Comparison of ENCODE assay signal across 22 cellular contexts in the genomic region with DNA sequence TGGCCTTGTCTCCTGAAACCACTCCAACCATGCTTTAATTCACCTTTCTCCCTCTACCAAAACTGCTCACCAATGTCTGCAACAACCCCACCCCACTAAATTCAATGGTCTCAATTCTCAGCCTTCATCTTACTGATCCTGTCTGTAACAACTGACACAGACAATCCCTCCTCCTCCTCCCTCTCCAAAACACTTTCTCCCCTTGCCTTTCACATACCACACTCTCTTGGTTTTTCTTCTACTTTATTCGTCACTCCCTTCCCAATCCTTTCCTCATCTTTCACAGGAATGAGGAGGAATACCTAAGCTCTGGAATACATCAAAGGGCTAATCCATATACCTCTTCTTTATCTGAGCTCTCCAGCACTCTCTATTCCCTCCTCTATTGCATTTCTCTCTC.
DNase-seq lines count a peak whose midpoint lies in the region; ATAC-seq, FAIRE-seq and TF ChIP-seq lines count a peak whose summit lies in the region.
"Had no signal": no experiment of that assay in that cellular context is flagged by ENCODE, and none has a peak within 500 bp of the region (broad histone marks: within the 10 kb centered on the region; RNA-seq: fewer than 3 reads in every experiment).

No MANE protein-coding gene starts in this region.

- 79% methylated on average over 1 of the region's 1 CpG for WGBS in A549 (ENCODE audit: missing lambda C conversion rate)

- TF ChIP-seq RAD21 in A549 (conservative IDR thresholded peaks at IDR 0.05 in 1 of 2, IDR thresholded peaks at IDR 0.05 in 1 of 2), result no peak

- POLR2A ChIA-PET in A549 (lab: Yijun Ruan, JAX), result no interaction called here
- POLR2A ChIA-PET in CD8-positive, alpha-beta T cell (lab: Charles Lee), result no interaction called here

- peak overlapping the region; percentile 48 to 51; a peak in 4 of 6 replicates for H3K27ac ChIP-seq in A549
- no peak overlapping the region for H3K27ac ChIP-seq in CD8-positive, alpha-beta T cell (ENCODE audit: low read depth, low read length)
- H3K27ac ChIP-seq: brain microvascular endothelial cell, KMS-11 had no signal

- no peaks in the 10 kb centered on the region for H3K27me3 Mint-ChIP-seq in CD8-positive, alpha-beta T cell (ENCODE audit: low read depth)
- H3K27me3 Mint-ChIP-seq in activated naive CD8-positive, alpha-beta T cell, result no peaks in the 10 kb centered on the region
- H3K27me3 Mint-ChIP-seq in mesothelial cell of epicardium (ENCODE audit: low read depth), result no peaks in the 10 kb centered on the region

- H3K4me3 ChIP-seq in A549, result no peak overlapping the region
- no peak overlapping the region for H3K4me3 ChIP-seq in CD8-positive, alpha-beta T cell (ENCODE audit: low read depth, low read length)
- H3K4me3 ChIP-seq: gastroesophageal sphincter, mucosa of descending colon had no signal

- H3K9me3 Mint-ChIP-seq in CD8-positive, alpha-beta T cell, result no peaks in the 10 kb centered on the region
- H3K9me3 Mint-ChIP-seq in activated naive CD8-positive, alpha-beta T cell (ENCODE audit: low read depth), result no peaks in the 10 kb centered on the region
- H3K9me3 Mint-ChIP-seq in mesothelial cell of epicardium, result no peaks in the 10 kb centered on the region
- H3K9me3 Mint-ChIP-seq: T-helper 1 cell treated with Interleukin-12 subunit alpha and Interleukin-12 subunit beta and Interleukin-4 antibody, amounts not matched to agents 30 μg/mL and 1 μg/mL, for 36 hours had no signal

- peaks cover 15% of the 10 kb centered on the region for H3K36me3 ChIP-seq in CD8-positive, alpha-beta T cell (ENCODE audit: insufficient read depth, low read length)

- no peak for TF ChIP-seq EP300 in A549 (IDR thresholded peaks at IDR 0.05)

- no peaks in the 10 kb centered on the region for H3K9me3 ChIP-seq in A549
- H3K9me3 ChIP-seq in CD8-positive, alpha-beta T cell (ENCODE audit: low read length), result no peaks in the 10 kb centered on the region
- H3K9me3 ChIP-seq: gastroesophageal sphincter, mucosa of descending colon had no signal

- peaks cover 19% of the 10 kb centered on the region for H3K4me1 Mint-ChIP-seq in CD8-positive, alpha-beta T cell (ENCODE audit: low read depth)
- peaks cover 17% of the 10 kb centered on the region for H3K4me1 Mint-ChIP-seq in activated naive CD8-positive, alpha-beta T cell (ENCODE audit: low read depth)
- H3K4me1 Mint-ChIP-seq in mesothelial cell of epicardium, result peaks cover 16% of the 10 kb centered on the region

- ATAC-seq in A549, result no peak
- ATAC-seq in CD8-positive, alpha-beta T cell, result no peak
- ATAC-seq: gastroesophageal sphincter, left colon, mucosa of descending colon, Right ventricle myocardium inferior had no signal

- TF ChIP-seq CTCF in A549 (IDR thresholded peaks at IDR 0.05) (no peak), mesothelial cell of epicardium (IDR thresholded peaks at IDR 0.05; ENCODE audit: unreplicated experiment) (no peak)
- no peak for TF ChIP-seq CTCF in CD8-positive, alpha-beta T cell (IDR thresholded peaks at IDR 0.05)

- H3K27me3 ChIP-seq in CD8-positive, alpha-beta T cell (ENCODE audit: insufficient read depth, low read length), result no peaks in the 10 kb centered on the region
- H3K27me3 ChIP-seq: brain microvascular endothelial cell, gastroesophageal sphincter had no signal

- H3K27ac Mint-ChIP-seq in CD8-positive, alpha-beta T cell, result peak overlapping the region; percentile 82
- peak overlapping the region; percentile 56 for H3K27ac Mint-ChIP-seq in activated naive CD8-positive, alpha-beta T cell
- peak overlapping the region; percentile 87 for H3K27ac Mint-ChIP-seq in mesothelial cell of epicardium
- H3K27ac Mint-ChIP-seq: T-helper 1 cell treated with Interleukin-12 subunit alpha and Interleukin-12 subunit beta and Interleukin-4 antibody, amounts not matched to agents 30 μg/mL and 1 μg/mL, for 36 hours had no signal

- DNase-seq in A549 (ENCODE audit: low read depth in 1 of 2, low spot score in 1 of 2), result no peak
- DNase-seq in CD8-positive, alpha-beta T cell, result no peak
- no peak for DNase-seq in mesothelial cell of epicardium (ENCODE audit: low spot score in 2 of 2, unreplicated experiment in 2 of 2)
- DNase-seq in stimulated activated CD4-positive, alpha-beta T cell treated with anti-CD3 and anti-CD28 coated beads, Interleukin-15, amount 100 ng/mL, for 24 hours, result no peak
- DNase-seq in epidermal melanocyte (ENCODE audit: insufficient read length, low spot score), result no peak
- no peak for DNase-seq in activated gamma-delta T cell (lab: John Stamatoyannopoulos, UW)
- no peak for DNase-seq in retina
- DNase-seq: activated CD8-positive, alpha-beta memory T cell treated with anti-CD3 and anti-CD28 coated beads, Interleukin-2, amount 50 U/mL, for 48 hours; brain microvascular endothelial cell; erythroblast; HCEC 1CT; left colon; mucosa of descending colon; NCI-H1048; NCI-H2081 treated with DMSO at 0.1 percent for 48 hours; NCI-H510A; stimulated activated CD4-positive, alpha-beta T cell treated with anti-CD3 and anti-CD28 coated beads, Interleukin-4, amount 100 ng/mL, for 1 hour had no signal

- TF ChIP-seq POLR2A in A549 (IDR thresholded peaks at IDR 0.05; ENCODE audit: low read length), result no peak

- peaks cover 71% of the 10 kb centered on the region for H3K36me3 Mint-ChIP-seq in CD8-positive, alpha-beta T cell
- peaks cover 4% of the 10 kb centered on the region for H3K36me3 Mint-ChIP-seq in activated naive CD8-positive, alpha-beta T cell
- H3K36me3 Mint-ChIP-seq in mesothelial cell of epicardium, result peaks cover 36% of the 10 kb centered on the region

- intact Hi-C loops in CD8-positive, alpha-beta T cell (cut with DNase I, micrococcal nuclease), result loop anchor here in 1 of 2 experiments (5.0 kb wide), 1 partner anchor 148 kb away; no protein-coding TSS in a partner anchor

- peak overlapping the region; percentile 61 for H3K4me2 ChIP-seq in A549
- H3K4me2 ChIP-seq: KMS-11 had no signal

- peaks cover 56% of the 10 kb centered on the region for H3K4me1 ChIP-seq in A549
- H3K4me1 ChIP-seq in CD8-positive, alpha-beta T cell (ENCODE audit: insufficient read depth, low read length), result no peaks in the 10 kb centered on the region

- FAIRE-seq in A549 (lab: Jason Lieb, UNC), result peak; percentile 63

- CTCF ChIA-PET in A549 (lab: Yijun Ruan, JAX), result interaction anchor here (5.2 to 12.2 kb wide), 2 partner anchors 19 to 129 kb away, joined by 28 to 183 read pairs; a partner anchor contains a TSS
- CTCF ChIA-PET in CD8-positive, alpha-beta T cell (lab: Charles Lee), result no interaction called here

- no peak overlapping the region for H3K4me3 Mint-ChIP-seq in CD8-positive, alpha-beta T cell
- no peak overlapping the region for H3K4me3 Mint-ChIP-seq in activated naive CD8-positive, alpha-beta T cell
- H3K4me3 Mint-ChIP-seq in mesothelial cell of epicardium, result no peak overlapping the region
- H3K4me3 Mint-ChIP-seq: T-helper 1 cell treated with Interleukin-12 subunit alpha and Interleukin-12 subunit beta and Interleukin-4 antibody, amounts not matched to agents 30 μg/mL and 1 μg/mL, for 36 hours had no signal

TF ChIP-seq in A549, 52 proteins besides CTCF, POLR2A, EP300 and RAD21:
- no peak for TF ChIP-seq MAZ (IDR thresholded peaks at IDR 0.05; ENCODE audit: borderline replicate concordance, low read depth, low read length)
- TF ChIP-seq ZNF302 (CRISPR knock-in tag; IDR thresholded peaks at IDR 0.05), result no peak
- TF ChIP-seq POLR2AphosphoS2 (conservative IDR thresholded peaks at IDR 0.05; ENCODE audit: low read length), result no peak
- TF ChIP-seq JUNB (IDR thresholded peaks at IDR 0.05), result no peak
- TF ChIP-seq, protein P1, sequence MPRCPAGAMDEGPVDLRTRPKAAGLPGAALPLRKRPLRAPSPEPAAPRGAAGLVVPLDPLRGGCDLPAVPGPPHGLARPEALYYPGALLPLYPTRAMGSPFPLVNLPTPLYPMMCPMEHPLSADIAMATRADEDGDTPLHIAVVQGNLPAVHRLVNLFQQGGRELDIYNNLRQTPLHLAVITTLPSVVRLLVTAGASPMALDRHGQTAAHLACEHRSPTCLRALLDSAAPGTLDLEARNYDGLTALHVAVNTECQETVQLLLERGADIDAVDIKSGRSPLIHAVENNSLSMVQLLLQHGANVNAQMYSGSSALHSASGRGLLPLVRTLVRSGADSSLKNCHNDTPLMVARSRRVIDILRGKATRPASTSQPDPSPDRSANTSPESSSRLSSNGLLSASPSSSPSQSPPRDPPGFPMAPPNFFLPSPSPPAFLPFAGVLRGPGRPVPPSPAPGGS (IDR thresholded peaks at IDR 0.05), result no peak
- TF ChIP-seq NR3C1 (IDR thresholded peaks at IDR 0.05), result no peak
- TF ChIP-seq JUN (IDR thresholded peaks at IDR 0.05), result no peak
- no peak for TF ChIP-seq SMC3 (IDR thresholded peaks at IDR 0.05)
- no peak for TF ChIP-seq RFX5 (IDR thresholded peaks at IDR 0.05)
- TF ChIP-seq, protein P2, sequence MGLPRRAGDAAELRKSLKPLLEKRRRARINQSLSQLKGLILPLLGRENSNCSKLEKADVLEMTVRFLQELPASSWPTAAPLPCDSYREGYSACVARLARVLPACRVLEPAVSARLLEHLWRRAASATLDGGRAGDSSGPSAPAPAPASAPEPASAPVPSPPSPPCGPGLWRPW (IDR thresholded peaks at IDR 0.05), result no peak
- no peak for TF ChIP-seq EHMT2 (IDR thresholded peaks at IDR 0.05; ENCODE audit: low read depth)
- TF ChIP-seq CBX8 (IDR thresholded peaks at IDR 0.05), result no peak
TF ChIP-seq in A549: peak in this region for 0.
